ENCODE assay signal across 8 cellular contexts in the genomic region with DNA sequence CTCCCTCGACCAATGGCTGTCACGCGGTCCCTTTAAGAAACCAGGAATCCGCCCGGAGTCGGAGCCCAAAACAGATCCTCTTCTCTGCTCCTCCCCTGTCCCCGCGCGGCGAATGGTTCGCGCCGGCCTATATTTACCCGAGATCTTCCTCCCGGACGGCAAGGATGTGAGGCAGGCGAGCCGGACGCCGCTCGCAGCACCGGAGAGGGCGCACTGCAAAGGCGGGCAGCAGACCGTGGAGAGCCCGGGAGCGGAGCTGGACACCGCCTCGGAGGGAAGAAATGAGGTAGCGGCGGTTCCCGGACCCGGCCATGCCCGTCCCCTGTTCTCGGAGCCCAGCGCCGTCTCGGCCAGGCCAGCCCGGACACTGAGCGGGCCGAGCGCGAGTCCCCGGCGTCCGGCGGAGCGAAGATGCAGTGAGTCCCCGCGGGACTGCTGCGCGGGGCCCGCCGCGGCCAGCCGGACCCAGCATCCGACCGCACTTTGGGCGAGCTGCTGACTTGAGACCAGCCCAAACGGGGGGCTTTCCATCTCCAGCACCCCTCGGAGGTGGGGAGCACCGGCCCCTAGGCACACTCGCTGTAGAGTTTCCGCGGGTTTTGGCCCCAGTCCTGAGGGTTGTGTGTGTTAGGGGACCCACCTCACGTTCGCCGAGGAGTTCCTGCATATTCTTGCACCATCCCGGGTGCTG. TPM values are rescaled to one million over a fixed set of nuclear protein-coding genes. Genes with fewer than 3 reads are reported as not detected.
A peak's percentile ranks its signal among the peaks of the same experiment; 100 is the strongest.
DNase-seq lines count a peak whose midpoint lies in the region; ATAC-seq and TF ChIP-seq lines count a peak whose summit lies in the region.

A gene with protein sequence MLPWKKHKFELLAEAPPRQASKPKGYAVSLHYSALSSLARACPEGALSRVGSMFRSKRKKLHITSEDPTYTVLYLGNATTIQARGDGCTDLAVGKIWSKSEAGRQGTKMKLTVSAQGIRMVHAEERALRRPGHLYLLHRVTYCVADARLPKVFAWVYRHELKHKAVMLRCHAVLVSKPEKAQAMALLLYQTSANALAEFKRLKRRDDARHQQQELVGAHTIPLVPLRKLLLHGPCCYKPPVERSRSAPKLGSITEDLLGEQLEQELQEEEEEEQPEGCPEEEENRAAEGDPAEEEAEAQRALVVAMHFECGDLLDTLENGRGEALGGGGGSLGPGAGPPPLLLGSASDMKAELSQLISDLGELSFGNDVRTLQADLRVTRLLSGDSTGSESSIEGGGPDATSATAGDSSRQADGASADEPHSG (plus strand): TSS at position 161 of the 691 bp plus-strand sequence. CDS start 944 bp downstream, outside the sequence.

- H3K27me3 Mint-ChIP-seq in dendritic cell treated with granulocyte-macrophage colony-stimulating factor and Interleukin-4, amounts not matched to agents 40 ng/mL and 50 ng/mL, for 4 days, result peaks cover 13% of the 10 kb centered on the region

- peaks cover 20% of the 10 kb centered on the region for H3K36me3 Mint-ChIP-seq in dendritic cell treated with granulocyte-macrophage colony-stimulating factor and Interleukin-4, amounts not matched to agents 40 ng/mL and 50 ng/mL, for 4 days (ENCODE audit: low read depth)

- H3K4me3 Mint-ChIP-seq in dendritic cell treated with granulocyte-macrophage colony-stimulating factor and Interleukin-4, amounts not matched to agents 40 ng/mL and 50 ng/mL, for 4 days, result peak within 1 kb of the TSS; percentile 82

- ATAC-seq in HG03175 (IDR thresholded peaks at IDR 0.05; ENCODE audit: unreplicated experiment) (peak; percentile 33), left lobe of liver (peak; percentile 80), GM19324 (IDR thresholded peaks at IDR 0.05; ENCODE audit: low FRiP score, unreplicated experiment) (no peak)

- H3K9me3 Mint-ChIP-seq in dendritic cell treated with granulocyte-macrophage colony-stimulating factor and Interleukin-4, amounts not matched to agents 40 ng/mL and 50 ng/mL, for 4 days, result no peaks in the 10 kb centered on the region

- TF ChIP-seq CTCF in GM13977 (IDR thresholded peaks at IDR 0.05; ENCODE audit: extremely low read depth, insufficient read depth, missing control alignments), result peak; percentile 28

- in situ Hi-C loops in GM13977 (cut with MboI; ENCODE audit: low pct_unique_long_range_greater_than_20kb, low sequenced_read_pairs, unreplicated experiment), result loop anchor here (10.0 to 25.0 kb wide), 4 partner anchors 276 to 851 kb away; partner anchors contain the start of gene PPP1R2

- peak within 1 kb of the TSS; percentile 83 for H3K27ac Mint-ChIP-seq in dendritic cell treated with granulocyte-macrophage colony-stimulating factor and Interleukin-4, amounts not matched to agents 40 ng/mL and 50 ng/mL, for 4 days

- DNase-seq in GM13977 (ENCODE audit: low spot score) (peak; percentile 88), NCI-H524 (lab: John Stamatoyannopoulos, UW) (peak; percentile 94 to 96), left lobe of liver (ENCODE audit: low spot score) (peak; percentile 87)
- peak; percentile 67 to 77 for DNase-seq in activated CD4-positive, alpha-beta T cell treated with anti-CD3 and anti-CD28 coated beads, Interleukin-2, amount 50 U/mL, for 24 hours (ENCODE audit: low read depth in 1 of 2, low spot score in 1 of 2)
- peak; percentile 66 to 69 for DNase-seq in stimulated activated CD4-positive, alpha-beta T cell treated with anti-CD3 and anti-CD28 coated beads, Interleukin-1b, Interleukin-23, amount 100 ng/mL, for 4 hours (ENCODE audit: low read depth in 2 of 2)

- H3K4me1 Mint-ChIP-seq in dendritic cell treated with granulocyte-macrophage colony-stimulating factor and Interleukin-4, amounts not matched to agents 40 ng/mL and 50 ng/mL, for 4 days (ENCODE audit: low read depth), result peaks cover 58% of the 10 kb centered on the region

- intact Hi-C loops in dendritic cell treated with granulocyte-macrophage colony-stimulating factor and Interleukin-4, amounts not matched to agents 40 ng/mL and 50 ng/mL, for 4 days (cut with micrococcal nuclease), result loop anchor here (5.0 to 10.0 kb wide), 2 partner anchors 99 to 176 kb away; no protein-coding TSS in a partner anchor

RNA-seq across cellular contexts. Expression of the gene that starts here (rescaled TPM):
- total RNA-seq in left lobe of liver, result 1.5 TPM
